Comparison of ENCODE assay signal across 15 cellular contexts in genomic region chr19:39369200-39369599, GRCh38. TPM values are rescaled to one million over a fixed set of nuclear protein-coding genes. Genes with fewer than 3 reads are reported as not detected.
A peak's percentile ranks its signal among the peaks of the same experiment; 100 is the strongest.
DNase-seq lines count a peak whose midpoint lies in the region; ATAC-seq lines count a peak whose summit lies in the region.
"Had no signal": no experiment of that assay in that cellular context is flagged by ENCODE, and none has a peak within 500 bp of the region (broad histone marks: within the 10 kb centered on the region; RNA-seq: fewer than 3 reads in every experiment).

No MANE protein-coding gene starts in this region.

- H3K27ac Mint-ChIP-seq in CD4-positive, CD25-positive, alpha-beta regulatory T cell, result peak overlapping the region in 2 of 3 donors; percentile 15 to 52
- H3K27ac Mint-ChIP-seq: CD4-positive, alpha-beta T cell; GM23338 had no signal

- no peak overlapping the region for H3K27ac ChIP-seq in CD4-positive, CD25-positive, alpha-beta regulatory T cell (ENCODE audit: insufficient read depth, low read length, poor library complexity, severe bottlenecking)
- H3K27ac ChIP-seq in angular gyrus (ENCODE audit: low read depth, low read length), result peak overlapping the region; percentile 10
- peak overlapping the region; percentile 76 for H3K27ac ChIP-seq in substantia nigra (ENCODE audit: low read depth, low read length, poor library complexity, severe bottlenecking)
- H3K27ac ChIP-seq: BLaER1 treated with 17β-estradiol and CSF1 and Interleukin-3, amounts not matched to agents 10 nM and 100 nM had no signal

- ATAC-seq in CD4-positive, CD25-positive, alpha-beta regulatory T cell (ENCODE audit: low read depth in 2 of 2), result no peak
- ATAC-seq: GM23338 had no signal

- H3K27me3 Mint-ChIP-seq in CD4-positive, CD25-positive, alpha-beta regulatory T cell, result no peaks in the 10 kb centered on the region
- H3K27me3 Mint-ChIP-seq: CD4-positive, alpha-beta T cell; IgD-negative memory B cell had no signal

- no peak for DNase-seq in CD4-positive, CD25-positive, alpha-beta regulatory T cell
- DNase-seq in substantia nigra (lab: John Stamatoyannopoulos, UW) (no peak), GM19238 (ENCODE audit: insufficient read length, low spot score) (no peak), NCI-H2029 (lab: John Stamatoyannopoulos, UW) (no peak)
- DNase-seq: ACHN; Calu3; CD4-positive, alpha-beta T cell; DMS 273 treated with DMSO at 0.1 percent for 48 hours; H7 had no signal

- H3K4me3 ChIP-seq in CD4-positive, CD25-positive, alpha-beta regulatory T cell (ENCODE audit: low read depth, low read length), result no peak overlapping the region
- H3K4me3 ChIP-seq: BLaER1 treated with 17β-estradiol and CSF1 and Interleukin-3, amounts not matched to agents 10 nM and 100 nM; GM23338 had no signal

- H3K4me3 Mint-ChIP-seq in CD4-positive, CD25-positive, alpha-beta regulatory T cell, result no peak overlapping the region
- H3K4me3 Mint-ChIP-seq: CD4-positive, alpha-beta T cell; GM23338 had no signal

- H3K27me3 ChIP-seq in CD4-positive, CD25-positive, alpha-beta regulatory T cell (ENCODE audit: control insufficient read depth, insufficient read depth, low read length), result no peaks in the 10 kb centered on the region
- H3K27me3 ChIP-seq: BLaER1 treated with 17β-estradiol and CSF1 and Interleukin-3, amounts not matched to agents 10 nM and 100 nM had no signal

- H3K4me1 Mint-ChIP-seq in CD4-positive, CD25-positive, alpha-beta regulatory T cell, result peaks cover 0 to 14% (median 2%) of the 10 kb centered on the region in 4 donors
- H3K4me1 Mint-ChIP-seq: GM23338 had no signal

- H3K4me1 ChIP-seq in CD4-positive, CD25-positive, alpha-beta regulatory T cell (ENCODE audit: control insufficient read depth, insufficient read depth, low read length, poor library complexity, severe bottlenecking), result no peaks in the 10 kb centered on the region

- no peaks in the 10 kb centered on the region for H3K9me3 Mint-ChIP-seq in CD4-positive, CD25-positive, alpha-beta regulatory T cell
- H3K9me3 Mint-ChIP-seq: CD4-positive, alpha-beta T cell; GM23338; IgD-negative memory B cell had no signal

- H3K9me3 ChIP-seq in CD4-positive, CD25-positive, alpha-beta regulatory T cell (ENCODE audit: control insufficient read depth in 2 of 2, low read length in 2 of 2), result no peaks in the 10 kb centered on the region
- H3K9me3 ChIP-seq: BLaER1 treated with 17β-estradiol and CSF1 and Interleukin-3, amounts not matched to agents 10 nM and 100 nM had no signal

- peaks cover 55% of the 10 kb centered on the region for H3K36me3 ChIP-seq in CD4-positive, CD25-positive, alpha-beta regulatory T cell (ENCODE audit: control insufficient read depth, insufficient read depth, low read length)

- H3K36me3 Mint-ChIP-seq in CD4-positive, CD25-positive, alpha-beta regulatory T cell, result peaks cover 33% of the 10 kb centered on the region

RNA-seq across cellular contexts. Expression of gene PAF1, which starts 21.7 kb away (rescaled TPM):
- 138 TPM for total RNA-seq in CD4-positive, CD25-positive, alpha-beta regulatory T cell
- 10 to 100 TPM; 35.0 to 46.7 (median 39.0) TPM for polyA plus RNA-seq in CD4-positive, CD25-positive, alpha-beta regulatory T cell

RNA-seq across cellular contexts. Expression of gene MED29, which starts 22.0 kb away (rescaled TPM):
- total RNA-seq in CD4-positive, CD25-positive, alpha-beta regulatory T cell, result 65.6 TPM
- polyA plus RNA-seq in CD4-positive, CD25-positive, alpha-beta regulatory T cell, result 10 to 100 TPM; 53.6 to 61.4 (median 57.9) TPM

RNA-seq across cellular contexts. Expression of gene SAMD4B, which starts 27.0 kb away (rescaled TPM):
- 78.9 TPM for total RNA-seq in CD4-positive, CD25-positive, alpha-beta regulatory T cell
- 1 to 10 TPM; 5.7 to 9.9 (median 6.5) TPM for polyA plus RNA-seq in CD4-positive, CD25-positive, alpha-beta regulatory T cell

RNA-seq across cellular contexts. Expression of gene GMFG, which starts 33.4 kb away (rescaled TPM):
- total RNA-seq in CD4-positive, CD25-positive, alpha-beta regulatory T cell, result 512 TPM
- 1,000 to 10,000 TPM; 1,343 to 1,906 (median 1,706) TPM for polyA plus RNA-seq in CD4-positive, CD25-positive, alpha-beta regulatory T cell
- total RNA-seq: A172, Calu3, GM23338, H7, HT-29 had no signal

RNA-seq across cellular contexts. Expression of gene ZFP36, which starts 37.4 kb away (rescaled TPM):
- total RNA-seq in CD4-positive, CD25-positive, alpha-beta regulatory T cell, result 1,400 TPM
- polyA plus RNA-seq in CD4-positive, CD25-positive, alpha-beta regulatory T cell, result 100 to 1,000 TPM in 3 of 4 donors, 10 to 100 TPM in 1; 89.8 to 134 (median 109) TPM
